9 cellular contexts compared by ENCODE assay signal in genomic region chr1:237851209-237851845, GRCh38. TPM values are rescaled to one million over a fixed set of nuclear protein-coding genes. Genes with fewer than 3 reads are reported as not detected.
DNase-seq lines count a peak whose midpoint lies in the region; ATAC-seq and TF ChIP-seq lines count a peak whose summit lies in the region.
"Had no signal": no experiment of that assay in that cellular context is flagged by ENCODE, and none has a peak within 500 bp of the region (broad histone marks: within the 10 kb centered on the region; RNA-seq: fewer than 3 reads in every experiment).

No MANE protein-coding gene starts in this region.

- ATAC-seq in RWPE2 (ENCODE audit: low read depth) (peak; percentile 56; the same call in 2 of the 3 replicates), GM18873 (IDR thresholded peaks at IDR 0.05; ENCODE audit: low FRiP score, unreplicated experiment) (no peak)

- H3K27ac Mint-ChIP-seq in MCF 10A (ENCODE audit: low read depth, unreplicated experiment) = no peak overlapping the region

- no peaks in the 10 kb centered on the region for H3K9me3 Mint-ChIP-seq in MCF 10A (ENCODE audit: unreplicated experiment)

- CTCF ChIA-PET in MCF 10A (lab: Yijun Ruan, JAX) = interaction anchor here (0.6 to 7.0 kb wide), 100 partner anchors 11 to 1954 kb away, joined by 3 to 162 read pairs (median 4); no protein-coding TSS in a partner anchor

- H3K27me3 ChIP-seq in breast epithelium (no peaks in the 10 kb centered on the region), RWPE2 (ENCODE audit: insufficient read depth, poor library complexity, severe bottlenecking) (no peaks in the 10 kb centered on the region)

- POLR2A ChIA-PET in MCF 10A (lab: Yijun Ruan, JAX) = interaction anchor here (0.6 to 3.0 kb wide), 5 partner anchors 12 to 1107 kb away, joined by 3 to 13 read pairs (median 3); no protein-coding TSS in a partner anchor

- no peaks in the 10 kb centered on the region for H3K4me1 Mint-ChIP-seq in MCF 10A (ENCODE audit: insufficient read depth, unreplicated experiment)
- H3K4me1 Mint-ChIP-seq: central memory CD8-positive, alpha-beta T cell had no signal

- no peaks in the 10 kb centered on the region for H3K27me3 Mint-ChIP-seq in MCF 10A (ENCODE audit: insufficient read depth, unreplicated experiment)
- H3K27me3 Mint-ChIP-seq: central memory CD8-positive, alpha-beta T cell had no signal

- TF ChIP-seq EP300 in Ishikawa (IDR thresholded peaks at IDR 0.05; ENCODE audit: borderline replicate concordance) = no peak

- no peak for TF ChIP-seq POLR2A in breast epithelium (IDR thresholded peaks at IDR 0.05)

- intact Hi-C loops in MCF 10A (cut with micrococcal nuclease) (loop anchor here (1.0 to 10.0 kb wide), 3 partner anchors 1101 to 1535 kb away; partner anchors contain the start of gene CHRM3), breast epithelium (cut with DNase I; ENCODE audit: low total_unique reads) (no loop called here), posterior cingulate gyrus (cut with DNase I) (no loop called here)

- no peaks in the 10 kb centered on the region for H3K36me3 Mint-ChIP-seq in MCF 10A (ENCODE audit: insufficient read depth, unreplicated experiment)

- H3K4me3 ChIP-seq in breast epithelium (no peak overlapping the region), RWPE2 (ENCODE audit: severe bottlenecking) (no peak overlapping the region), epithelial cell of proximal tubule (ENCODE audit: low read depth, low read length) (no peak overlapping the region)

- H3K27ac ChIP-seq in breast epithelium (no peak overlapping the region), RWPE2 (ENCODE audit: poor library complexity, severe bottlenecking) (no peak overlapping the region)

- peak; percentile 97 for TF ChIP-seq CTCF in MCF 10A (IDR thresholded peaks at IDR 0.05; ENCODE audit: unreplicated experiment)
- no peak for TF ChIP-seq CTCF in breast epithelium (IDR thresholded peaks at IDR 0.05)
- peak; percentile 60 for TF ChIP-seq CTCF in RWPE2 (IDR thresholded peaks at IDR 0.05; ENCODE audit: poor library complexity, severe bottlenecking)
- peak; percentile 97 for TF ChIP-seq CTCF in epithelial cell of proximal tubule (conservative IDR thresholded peaks at IDR 0.05; ENCODE audit: low read depth, low read length)

- H3K36me3 ChIP-seq in breast epithelium = no peaks in the 10 kb centered on the region
- no peaks in the 10 kb centered on the region for H3K36me3 ChIP-seq in RWPE2 (ENCODE audit: low read depth)

- H3K4me3 Mint-ChIP-seq in MCF 10A (ENCODE audit: unreplicated experiment) = no peak overlapping the region
- H3K4me3 Mint-ChIP-seq: central memory CD8-positive, alpha-beta T cell had no signal

- DNase-seq in MCF 10A (ENCODE audit: unreplicated experiment) (peak; percentile 87), breast epithelium (ENCODE audit: low spot score in 2 of 2) (no peak), RWPE2 (ENCODE audit: low spot score) (no peak), epithelial cell of proximal tubule (ENCODE audit: low read depth) (no peak), posterior cingulate gyrus (peak; percentile 53 to 95 (median 78))
- DNase-seq in activated CD4-positive, CD25-positive, alpha-beta regulatory T cell treated with anti-CD3 and anti-CD28 coated beads, Interleukin-2, amount 50 U/mL, for 72 hours = no peak

- TF ChIP-seq RAD21 in Ishikawa (IDR thresholded peaks at IDR 0.05; ENCODE audit: low read depth) = peak; percentile 84

- H3K9me3 ChIP-seq in breast epithelium (no peaks in the 10 kb centered on the region), RWPE2 (ENCODE audit: severe bottlenecking) (no peaks in the 10 kb centered on the region)

- no TSS peak for BruUV-seq in MCF 10A (replicated peaks; lab: Mats Ljungman, UMichigan)

- H3K4me1 ChIP-seq in breast epithelium = no peaks in the 10 kb centered on the region
- no peaks in the 10 kb centered on the region for H3K4me1 ChIP-seq in RWPE2 (ENCODE audit: insufficient read depth, poor library complexity, severe bottlenecking)

TF ChIP-seq in Ishikawa, 13 proteins besides CTCF, POLR2A, EP300 and RAD21:
- TF ChIP-seq TCF12 (IDR thresholded peaks at IDR 0.05; ENCODE audit: low read depth) (no peak), CREB1 (IDR thresholded peaks at IDR 0.05; ENCODE audit: low read depth) (no peak), TEAD4 (IDR thresholded peaks at IDR 0.05) (no peak), EGR1 (IDR thresholded peaks at IDR 0.05) (no peak), TAF1 (IDR thresholded peaks at IDR 0.05; ENCODE audit: low read depth) (no peak), NFIC (IDR thresholded peaks at IDR 0.05) (no peak), CEBPB (IDR thresholded peaks at IDR 0.05) (no peak), ZBTB7A (IDR thresholded peaks at IDR 0.05; ENCODE audit: low read depth) (no peak), FOXM1 (IDR thresholded peaks at IDR 0.05; ENCODE audit: borderline replicate concordance, low read depth) (no peak), YY1 (IDR thresholded peaks at IDR 0.05; ENCODE audit: low read depth) (no peak), USF1 (IDR thresholded peaks at IDR 0.05) (no peak)
- TF ChIP-seq, protein P1, sequence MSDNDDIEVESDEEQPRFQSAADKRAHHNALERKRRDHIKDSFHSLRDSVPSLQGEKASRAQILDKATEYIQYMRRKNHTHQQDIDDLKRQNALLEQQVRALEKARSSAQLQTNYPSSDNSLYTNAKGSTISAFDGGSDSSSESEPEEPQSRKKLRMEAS (IDR thresholded peaks at IDR 0.05) = no peak
- TF ChIP-seq, protein P2, sequence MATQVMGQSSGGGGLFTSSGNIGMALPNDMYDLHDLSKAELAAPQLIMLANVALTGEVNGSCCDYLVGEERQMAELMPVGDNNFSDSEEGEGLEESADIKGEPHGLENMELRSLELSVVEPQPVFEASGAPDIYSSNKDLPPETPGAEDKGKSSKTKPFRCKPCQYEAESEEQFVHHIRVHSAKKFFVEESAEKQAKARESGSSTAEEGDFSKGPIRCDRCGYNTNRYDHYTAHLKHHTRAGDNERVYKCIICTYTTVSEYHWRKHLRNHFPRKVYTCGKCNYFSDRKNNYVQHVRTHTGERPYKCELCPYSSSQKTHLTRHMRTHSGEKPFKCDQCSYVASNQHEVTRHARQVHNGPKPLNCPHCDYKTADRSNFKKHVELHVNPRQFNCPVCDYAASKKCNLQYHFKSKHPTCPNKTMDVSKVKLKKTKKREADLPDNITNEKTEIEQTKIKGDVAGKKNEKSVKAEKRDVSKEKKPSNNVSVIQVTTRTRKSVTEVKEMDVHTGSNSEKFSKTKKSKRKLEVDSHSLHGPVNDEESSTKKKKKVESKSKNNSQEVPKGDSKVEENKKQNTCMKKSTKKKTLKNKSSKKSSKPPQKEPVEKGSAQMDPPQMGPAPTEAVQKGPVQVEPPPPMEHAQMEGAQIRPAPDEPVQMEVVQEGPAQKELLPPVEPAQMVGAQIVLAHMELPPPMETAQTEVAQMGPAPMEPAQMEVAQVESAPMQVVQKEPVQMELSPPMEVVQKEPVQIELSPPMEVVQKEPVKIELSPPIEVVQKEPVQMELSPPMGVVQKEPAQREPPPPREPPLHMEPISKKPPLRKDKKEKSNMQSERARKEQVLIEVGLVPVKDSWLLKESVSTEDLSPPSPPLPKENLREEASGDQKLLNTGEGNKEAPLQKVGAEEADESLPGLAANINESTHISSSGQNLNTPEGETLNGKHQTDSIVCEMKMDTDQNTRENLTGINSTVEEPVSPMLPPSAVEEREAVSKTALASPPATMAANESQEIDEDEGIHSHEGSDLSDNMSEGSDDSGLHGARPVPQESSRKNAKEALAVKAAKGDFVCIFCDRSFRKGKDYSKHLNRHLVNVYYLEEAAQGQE (IDR thresholded peaks at IDR 0.05; ENCODE audit: low read depth) = no peak

RNA-seq across cellular contexts. Expression of gene ZP4, which starts 39.4 kb away (rescaled TPM):
- not detected in 2 replicates for total RNA-seq in MCF 10A (2022)
- total RNA-seq in breast epithelium = not detected
- not detected in 2 replicates for total RNA-seq in epithelial cell of proximal tubule

Comparison
In these comparisons a context has a peak if more than half of its experiments do, and no peak if none do; other contexts are left out.
1. DNase-seq: peak in MCF 10A (single experiment) and posterior cingulate gyrus (10 of 10); none in breast epithelium (0 of 2), RWPE2 (single experiment), epithelial cell of proximal tubule (single experiment) and activated CD4-positive, CD25-positive, alpha-beta regulatory T cell treated with anti-CD3 and anti-CD28 coated beads, Interleukin-2, amount 50 U/mL, for 72 hours (single experiment).
2. CTCF ChIP-seq: peak in MCF 10A (single experiment), RWPE2 (single experiment) and epithelial cell of proximal tubule (single experiment); none in breast epithelium (0 of 3).